Comparison of ENCODE assay signal across 17 cellular contexts in genomic region chr1:92956254-92956653, GRCh38.
DNase-seq lines count a peak whose midpoint lies in the region; TF ChIP-seq lines count a peak whose summit lies in the region.
"Had no signal": no experiment of that assay in that cellular context is flagged by ENCODE, and none has a peak within 500 bp of the region (broad histone marks: within the 10 kb centered on the region; RNA-seq: fewer than 3 reads in every experiment).

No MANE protein-coding gene starts in this region.

- peak overlapping the region; percentile 16 for H3K4me3 Mint-ChIP-seq in activated T-cell treated with anti-CD3 and anti-CD28 coated beads, Interleukin-2, amount 50 U/mL, for 24 hours

- no peak for DNase-seq in activated T-cell treated with anti-CD3 and anti-CD28 coated beads, Interleukin-2, amount 50 U/mL, for 24 hours
- DNase-seq in activated T-cell treated with anti-CD3 and anti-CD28 coated beads, Interleukin-2, amount 50 U/mL, for 1 hour, result no peak
- DNase-seq in 8988T (no peak), NCI-H1436 (lab: John Stamatoyannopoulos, UW) (no peak), erythroblast (lab: John Stamatoyannopoulos, UW) (no peak)
- DNase-seq: activated CD8-positive, alpha-beta memory T cell treated with anti-CD3 and anti-CD28 coated beads, Interleukin-2, amount 50 U/mL, for 48 hours; DMS153; KBM-7; NCI-H187; NK-92 treated with Interleukin-12 subunit alpha and Interleukin-12 subunit beta, amount 100 ng/mL, for 24 hours; nucleus accumbens; small intestine had no signal

- peaks cover 94% of the 10 kb centered on the region for H3K79me2 ChIP-seq in OCI-LY1 (ENCODE audit: insufficient read depth, low read length)

- H3K9me2 ChIP-seq in OCI-LY1 (ENCODE audit: low read depth, low read length), result no peaks in the 10 kb centered on the region

- peak overlapping the region; percentile 42; the same call in 1 of the 2 replicates for H3K9ac ChIP-seq in OCI-LY1 (ENCODE audit: low read length)
- H3K9ac ChIP-seq in duodenal mucosa (ENCODE audit: low read depth in 1 of 2, low read length in 2 of 2), result peak overlapping the region in 1 of 2 donors; percentile 8
- peak overlapping the region in 1 of 5 donors; percentile 51 for H3K9ac ChIP-seq in subcutaneous abdominal adipose tissue (ENCODE audit: low read length in 5 of 5)

- peaks cover 86% of the 10 kb centered on the region for H3K4me1 ChIP-seq in OCI-LY1 (ENCODE audit: insufficient read depth, low read length, severe bottlenecking)
- H3K4me1 ChIP-seq in duodenal mucosa (ENCODE audit: control insufficient read depth in 1 of 2, insufficient read depth in 2 of 2, low read length in 2 of 2), result peaks cover 18 to 23% of the 10 kb centered on the region in 2 donors
- H3K4me1 ChIP-seq in subcutaneous abdominal adipose tissue (ENCODE audit: control insufficient read depth in 5 of 5, insufficient read depth in 5 of 5, low read length in 5 of 5), result peaks cover 2 to 30% (median 16%) of the 10 kb centered on the region in 5 donors

- H3K27me3 ChIP-seq in OCI-LY1 (ENCODE audit: insufficient read depth, low read length) (no peaks in the 10 kb centered on the region), duodenal mucosa (ENCODE audit: control insufficient read depth in 1 of 2, insufficient read depth in 2 of 2, low read length in 2 of 2) (no peaks in the 10 kb centered on the region), subcutaneous abdominal adipose tissue (ENCODE audit: control insufficient read depth in 5 of 5, insufficient read depth in 4 of 5, low read length in 5 of 5) (no peaks in the 10 kb centered on the region)

- H3K4me3 ChIP-seq in OCI-LY1 (ENCODE audit: low read depth, low read length, poor library complexity, severe bottlenecking), result peak overlapping the region; percentile 26
- H3K4me3 ChIP-seq in duodenal mucosa (ENCODE audit: low read depth in 1 of 2, low read length in 2 of 2), result no peak overlapping the region
- H3K4me3 ChIP-seq in subcutaneous abdominal adipose tissue (ENCODE audit: low read depth in 1 of 5, low read length in 5 of 5), result no peak overlapping the region
- H3K4me3 ChIP-seq: coronary artery, lung had no signal

- TF ChIP-seq CTCF in OCI-LY1 (IDR thresholded peaks at IDR 0.05; ENCODE audit: low read length), result no peak

- no peak overlapping the region for H2AFZ ChIP-seq in OCI-LY1 (ENCODE audit: low read length)

- peaks cover 4% of the 10 kb centered on the region for H3K36me3 Mint-ChIP-seq in activated T-cell treated with anti-CD3 and anti-CD28 coated beads, Interleukin-2, amount 50 U/mL, for 24 hours (ENCODE audit: low read depth)

- no peaks in the 10 kb centered on the region for H3K27me3 Mint-ChIP-seq in activated T-cell treated with anti-CD3 and anti-CD28 coated beads, Interleukin-2, amount 50 U/mL, for 24 hours

- H3K9me3 Mint-ChIP-seq in activated T-cell treated with anti-CD3 and anti-CD28 coated beads, Interleukin-2, amount 50 U/mL, for 24 hours, result no peaks in the 10 kb centered on the region

- H3K36me3 ChIP-seq in OCI-LY1 (ENCODE audit: insufficient read depth, low read length) (no peaks in the 10 kb centered on the region), duodenal mucosa (ENCODE audit: control insufficient read depth in 1 of 2, insufficient read depth in 2 of 2, low read length in 2 of 2) (no peaks in the 10 kb centered on the region), subcutaneous abdominal adipose tissue (ENCODE audit: control insufficient read depth in 5 of 5, insufficient read depth in 5 of 5, low read length in 5 of 5) (peaks cover 0 to 4% (median 0%) of the 10 kb centered on the region in 5 donors)

- peak overlapping the region; percentile 81 for H3K27ac Mint-ChIP-seq in activated T-cell treated with anti-CD3 and anti-CD28 coated beads, Interleukin-2, amount 50 U/mL, for 24 hours

- H3K4me1 Mint-ChIP-seq in activated T-cell treated with anti-CD3 and anti-CD28 coated beads, Interleukin-2, amount 50 U/mL, for 24 hours (ENCODE audit: low read depth), result peaks cover 53% of the 10 kb centered on the region

- no peaks in the 10 kb centered on the region for H4K20me1 ChIP-seq in OCI-LY1 (ENCODE audit: insufficient read depth, low read length)

- H3K27ac ChIP-seq in OCI-LY1 (ENCODE audit: low read depth, low read length, poor library complexity, severe bottlenecking), result peak overlapping the region; percentile 90
- peak overlapping the region; percentile 30 for H3K27ac ChIP-seq in duodenal mucosa (ENCODE audit: low read depth, low read length)
- H3K27ac ChIP-seq in subcutaneous abdominal adipose tissue (ENCODE audit: low read depth, low read length), result peak overlapping the region; percentile 28

- no peaks in the 10 kb centered on the region for H3K9me3 ChIP-seq in OCI-LY1 (ENCODE audit: low read length)
- no peaks in the 10 kb centered on the region for H3K9me3 ChIP-seq in duodenal mucosa (ENCODE audit: control insufficient read depth in 1 of 2, low read length in 2 of 2)
- H3K9me3 ChIP-seq in subcutaneous abdominal adipose tissue (ENCODE audit: control insufficient read depth in 5 of 5, low read length in 5 of 5), result no peaks in the 10 kb centered on the region

- TF ChIP-seq POLR2A in erythroblast (IDR thresholded peaks at IDR 0.05; ENCODE audit: low read length), result no peak

- H3K4me2 ChIP-seq in OCI-LY1 (ENCODE audit: low read length), result peak overlapping the region; percentile 57

- no peaks in the 10 kb centered on the region; the same call in 1 of the 2 replicates for H3F3A ChIP-seq in OCI-LY1 (ENCODE audit: insufficient read depth, low read length)

Comparison
In these comparisons a context has a peak if more than half of its experiments do, and no peak if none do; other contexts are left out.
1. H3K27ac ChIP-seq: peak in every context shown above with its lines; median percentile 90 in OCI-LY1; 30 in duodenal mucosa; 28 in subcutaneous abdominal adipose tissue.